ENCODE assay signal across 11 cellular contexts in genomic region chr2:186059096-186059495, GRCh38.
DNase-seq lines count a peak whose midpoint lies in the region; ATAC-seq and TF ChIP-seq lines count a peak whose summit lies in the region.
"Had no signal": no experiment of that assay in that cellular context is flagged by ENCODE, and none has a peak within 500 bp of the region (broad histone marks: within the 10 kb centered on the region; RNA-seq: fewer than 3 reads in every experiment).

No MANE protein-coding gene starts in this region.

- H3K9me3 ChIP-seq in heart right ventricle (no peaks in the 10 kb centered on the region), MM.1S (replicated peaks; ENCODE audit: insufficient read depth, low read length) (no peaks in the 10 kb centered on the region)

- H3K4me1 ChIP-seq in heart right ventricle = peaks cover 0 to 19% (median 6%) of the 10 kb centered on the region in 9 donors
- no peaks in the 10 kb centered on the region for H3K4me1 ChIP-seq in MM.1S (ENCODE audit: low read length)

- no peaks in the 10 kb centered on the region for H3K36me3 ChIP-seq in heart right ventricle
- no peaks in the 10 kb centered on the region for H3K36me3 ChIP-seq in MM.1S (replicated peaks; ENCODE audit: insufficient read depth, low read length)

- H3K4me2 ChIP-seq in MM.1S (ENCODE audit: low read depth, low read length) = no peak overlapping the region

- H3K9me2 ChIP-seq in MM.1S (replicated peaks; ENCODE audit: insufficient read depth, low read length) = no peaks in the 10 kb centered on the region

- H3F3A ChIP-seq in MM.1S (ENCODE audit: insufficient read depth, low read length) = no peaks in the 10 kb centered on the region

- H3K27me3 ChIP-seq in heart right ventricle = no peaks in the 10 kb centered on the region
- no peaks in the 10 kb centered on the region for H3K27me3 ChIP-seq in MM.1S (replicated peaks; ENCODE audit: insufficient read depth, low read length)

- H3K27ac ChIP-seq in heart right ventricle (no peak overlapping the region), MM.1S (ENCODE audit: low read length) (no peak overlapping the region)

- H3K79me2 ChIP-seq in MM.1S (ENCODE audit: low read length) = no peaks in the 10 kb centered on the region

- no peak overlapping the region for H3K9ac ChIP-seq in MM.1S (ENCODE audit: low read length)

- no peak overlapping the region for H2AFZ ChIP-seq in MM.1S (ENCODE audit: low read length)

- intact Hi-C loops in heart right ventricle (cut with DNase I) (no loop called here), left cardiac atrium (cut with DNase I) (no loop called here)

- 7 to 13% methylated on average over 1 of the region's 1 CpG for WGBS in heart right ventricle, 2 donors

- H4K20me1 ChIP-seq in MM.1S (ENCODE audit: insufficient read depth, low read length) = no peaks in the 10 kb centered on the region

- ATAC-seq in heart right ventricle (peak in 7 of 8 donors; percentile 42 to 84 (median 60)), left cardiac atrium (no peak), HG02870 (IDR thresholded peaks at IDR 0.05; ENCODE audit: unreplicated experiment) (no peak)

- H3K4me3 ChIP-seq in heart right ventricle = no peak overlapping the region
- no peak overlapping the region for H3K4me3 ChIP-seq in MM.1S (ENCODE audit: low read length)
- H3K4me3 ChIP-seq: skin epidermis had no signal

- TF ChIP-seq CTCF in heart right ventricle (IDR thresholded peaks at IDR 0.05) = no peak
- no peak for TF ChIP-seq CTCF in MM.1S (IDR thresholded peaks at IDR 0.05; ENCODE audit: low read length)

- peak in 1 of 2 donors; percentile 16 for DNase-seq in heart right ventricle
- no peak for DNase-seq in left cardiac atrium
- peak; percentile 63 for DNase-seq in NCI-H446 treated with DMSO at 0.1 percent for 48 hours (lab: John Stamatoyannopoulos, UW)
- peak; percentile 34 for DNase-seq in fibroblast of peridontal ligament (ENCODE audit: extremely low read depth)
- no peak for DNase-seq in MM.1S
- DNase-seq in CD1c-positive myeloid dendritic cell (ENCODE audit: extremely low spot score) = no peak
- DNase-seq in stimulated activated naive CD4-positive, alpha-beta T cell (lab: John Stamatoyannopoulos, UW) = no peak
- DNase-seq: activated CD4-positive, alpha-beta memory T cell treated with anti-CD3 and anti-CD28 coated beads for 36 hours; NCI-H524 treated with DMSO at 0.1 percent for 48 hours had no signal

Comparison
In these comparisons a context has a peak if more than half of its experiments do, and no peak if none do; other contexts are left out.
1. ATAC-seq: peak in heart right ventricle (7 of 8); none in left cardiac atrium (0 of 2) and HG02870 (single experiment).
2. DNase-seq: peak in NCI-H446 treated with DMSO at 0.1 percent for 48 hours (single experiment) and fibroblast of peridontal ligament (single experiment); none in left cardiac atrium (single experiment), MM.1S (single experiment), CD1c-positive myeloid dendritic cell (single experiment) and stimulated activated naive CD4-positive, alpha-beta T cell (0 of 6).